1 cellular context compared by ENCODE assay signal in the genomic region with DNA sequence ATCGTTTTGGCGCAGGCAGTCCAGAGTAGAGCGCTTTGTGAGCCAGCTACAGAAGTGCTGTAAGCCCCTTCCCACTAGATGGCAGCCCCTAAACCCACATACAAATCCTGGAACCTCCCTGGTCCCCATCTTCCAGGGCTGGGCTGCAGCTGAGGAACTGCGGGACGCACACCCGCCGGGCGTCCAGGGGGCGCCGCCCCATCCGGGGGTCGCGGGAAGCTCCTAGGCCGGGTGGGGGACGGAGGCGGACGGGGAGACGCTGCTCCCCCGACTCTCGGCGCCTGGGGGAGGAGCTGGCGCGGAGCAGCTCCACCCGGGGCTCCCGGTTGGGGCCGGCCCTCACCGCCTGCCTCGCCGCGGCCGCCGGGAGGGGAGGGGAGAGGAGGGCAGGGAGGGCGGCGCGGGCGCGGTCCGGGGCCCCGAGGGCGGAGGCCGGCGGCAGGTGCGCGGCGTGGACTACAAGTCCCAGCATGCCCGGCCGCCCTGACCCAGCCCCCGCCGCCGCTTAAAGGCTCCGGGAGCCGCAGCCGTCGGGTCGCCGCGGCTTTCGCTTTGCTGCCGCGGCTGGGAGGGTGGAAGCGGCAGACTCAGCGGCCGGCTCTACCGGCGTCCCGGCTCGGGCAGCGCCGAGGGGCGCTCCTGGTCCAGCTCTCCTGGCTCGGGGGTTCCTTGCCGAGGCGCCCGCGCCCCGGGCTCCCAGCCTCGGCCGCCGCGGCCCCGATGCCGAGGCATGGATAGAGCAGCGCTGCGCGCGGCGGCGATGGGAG.
A peak's percentile ranks its signal among the peaks of the same experiment; 100 is the strongest.
TF ChIP-seq lines count a peak whose summit lies in the region.

A gene (plus strand): TSS at position 535 of the 767 bp plus-strand sequence. CDS start 196 bp downstream, at position 731.

TF ChIP-seq in HepG2, 621 proteins besides CTCF, POLR2A, EP300 and RAD21 (continued from another document and continues in another):
- TF ChIP-seq, protein P1, sequence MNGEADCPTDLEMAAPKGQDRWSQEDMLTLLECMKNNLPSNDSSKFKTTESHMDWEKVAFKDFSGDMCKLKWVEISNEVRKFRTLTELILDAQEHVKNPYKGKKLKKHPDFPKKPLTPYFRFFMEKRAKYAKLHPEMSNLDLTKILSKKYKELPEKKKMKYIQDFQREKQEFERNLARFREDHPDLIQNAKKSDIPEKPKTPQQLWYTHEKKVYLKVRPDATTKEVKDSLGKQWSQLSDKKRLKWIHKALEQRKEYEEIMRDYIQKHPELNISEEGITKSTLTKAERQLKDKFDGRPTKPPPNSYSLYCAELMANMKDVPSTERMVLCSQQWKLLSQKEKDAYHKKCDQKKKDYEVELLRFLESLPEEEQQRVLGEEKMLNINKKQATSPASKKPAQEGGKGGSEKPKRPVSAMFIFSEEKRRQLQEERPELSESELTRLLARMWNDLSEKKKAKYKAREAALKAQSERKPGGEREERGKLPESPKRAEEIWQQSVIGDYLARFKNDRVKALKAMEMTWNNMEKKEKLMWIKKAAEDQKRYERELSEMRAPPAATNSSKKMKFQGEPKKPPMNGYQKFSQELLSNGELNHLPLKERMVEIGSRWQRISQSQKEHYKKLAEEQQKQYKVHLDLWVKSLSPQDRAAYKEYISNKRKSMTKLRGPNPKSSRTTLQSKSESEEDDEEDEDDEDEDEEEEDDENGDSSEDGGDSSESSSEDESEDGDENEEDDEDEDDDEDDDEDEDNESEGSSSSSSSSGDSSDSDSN (CRISPR knock-in tag; IDR thresholded peaks at IDR 0.05) = no peak; the same call in 1 of the 2 replicates
- TF ChIP-seq ONECUT2 (CRISPR knock-in tag; IDR thresholded peaks at IDR 0.05) = no peak
- peak; percentile 98 for TF ChIP-seq ZNF777 (CRISPR knock-in tag; IDR thresholded peaks at IDR 0.05)
- TF ChIP-seq ARNTL (CRISPR knock-in tag; IDR thresholded peaks at IDR 0.05) = no peak
- no peak for TF ChIP-seq SSRP1 (CRISPR knock-in tag; IDR thresholded peaks at IDR 0.05)
- TF ChIP-seq, protein P2, sequence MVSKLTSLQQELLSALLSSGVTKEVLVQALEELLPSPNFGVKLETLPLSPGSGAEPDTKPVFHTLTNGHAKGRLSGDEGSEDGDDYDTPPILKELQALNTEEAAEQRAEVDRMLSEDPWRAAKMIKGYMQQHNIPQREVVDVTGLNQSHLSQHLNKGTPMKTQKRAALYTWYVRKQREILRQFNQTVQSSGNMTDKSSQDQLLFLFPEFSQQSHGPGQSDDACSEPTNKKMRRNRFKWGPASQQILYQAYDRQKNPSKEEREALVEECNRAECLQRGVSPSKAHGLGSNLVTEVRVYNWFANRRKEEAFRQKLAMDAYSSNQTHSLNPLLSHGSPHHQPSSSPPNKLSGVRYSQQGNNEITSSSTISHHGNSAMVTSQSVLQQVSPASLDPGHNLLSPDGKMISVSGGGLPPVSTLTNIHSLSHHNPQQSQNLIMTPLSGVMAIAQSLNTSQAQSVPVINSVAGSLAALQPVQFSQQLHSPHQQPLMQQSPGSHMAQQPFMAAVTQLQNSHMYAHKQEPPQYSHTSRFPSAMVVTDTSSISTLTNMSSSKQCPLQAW (CRISPR knock-in tag; IDR thresholded peaks at IDR 0.05) = no peak
- TF ChIP-seq NONO (IDR thresholded peaks at IDR 0.05) = no peak
- TF ChIP-seq NONO (CRISPR knock-in tag; conservative IDR thresholded peaks at IDR 0.05) = 0 out of 2 replicates have a peak, but pooled peaks have one; percentile 7
- no peak for TF ChIP-seq ZNF282 (IDR thresholded peaks at IDR 0.05; ENCODE audit: partially characterized antibody)
- TF ChIP-seq SOX6 (IDR thresholded peaks at IDR 0.05) = no peak
- peak; percentile 11; the same call in 1 of the 2 replicates for TF ChIP-seq SOX6 (CRISPR knock-in tag; IDR thresholded peaks at IDR 0.05)
- TF ChIP-seq, protein P3, sequence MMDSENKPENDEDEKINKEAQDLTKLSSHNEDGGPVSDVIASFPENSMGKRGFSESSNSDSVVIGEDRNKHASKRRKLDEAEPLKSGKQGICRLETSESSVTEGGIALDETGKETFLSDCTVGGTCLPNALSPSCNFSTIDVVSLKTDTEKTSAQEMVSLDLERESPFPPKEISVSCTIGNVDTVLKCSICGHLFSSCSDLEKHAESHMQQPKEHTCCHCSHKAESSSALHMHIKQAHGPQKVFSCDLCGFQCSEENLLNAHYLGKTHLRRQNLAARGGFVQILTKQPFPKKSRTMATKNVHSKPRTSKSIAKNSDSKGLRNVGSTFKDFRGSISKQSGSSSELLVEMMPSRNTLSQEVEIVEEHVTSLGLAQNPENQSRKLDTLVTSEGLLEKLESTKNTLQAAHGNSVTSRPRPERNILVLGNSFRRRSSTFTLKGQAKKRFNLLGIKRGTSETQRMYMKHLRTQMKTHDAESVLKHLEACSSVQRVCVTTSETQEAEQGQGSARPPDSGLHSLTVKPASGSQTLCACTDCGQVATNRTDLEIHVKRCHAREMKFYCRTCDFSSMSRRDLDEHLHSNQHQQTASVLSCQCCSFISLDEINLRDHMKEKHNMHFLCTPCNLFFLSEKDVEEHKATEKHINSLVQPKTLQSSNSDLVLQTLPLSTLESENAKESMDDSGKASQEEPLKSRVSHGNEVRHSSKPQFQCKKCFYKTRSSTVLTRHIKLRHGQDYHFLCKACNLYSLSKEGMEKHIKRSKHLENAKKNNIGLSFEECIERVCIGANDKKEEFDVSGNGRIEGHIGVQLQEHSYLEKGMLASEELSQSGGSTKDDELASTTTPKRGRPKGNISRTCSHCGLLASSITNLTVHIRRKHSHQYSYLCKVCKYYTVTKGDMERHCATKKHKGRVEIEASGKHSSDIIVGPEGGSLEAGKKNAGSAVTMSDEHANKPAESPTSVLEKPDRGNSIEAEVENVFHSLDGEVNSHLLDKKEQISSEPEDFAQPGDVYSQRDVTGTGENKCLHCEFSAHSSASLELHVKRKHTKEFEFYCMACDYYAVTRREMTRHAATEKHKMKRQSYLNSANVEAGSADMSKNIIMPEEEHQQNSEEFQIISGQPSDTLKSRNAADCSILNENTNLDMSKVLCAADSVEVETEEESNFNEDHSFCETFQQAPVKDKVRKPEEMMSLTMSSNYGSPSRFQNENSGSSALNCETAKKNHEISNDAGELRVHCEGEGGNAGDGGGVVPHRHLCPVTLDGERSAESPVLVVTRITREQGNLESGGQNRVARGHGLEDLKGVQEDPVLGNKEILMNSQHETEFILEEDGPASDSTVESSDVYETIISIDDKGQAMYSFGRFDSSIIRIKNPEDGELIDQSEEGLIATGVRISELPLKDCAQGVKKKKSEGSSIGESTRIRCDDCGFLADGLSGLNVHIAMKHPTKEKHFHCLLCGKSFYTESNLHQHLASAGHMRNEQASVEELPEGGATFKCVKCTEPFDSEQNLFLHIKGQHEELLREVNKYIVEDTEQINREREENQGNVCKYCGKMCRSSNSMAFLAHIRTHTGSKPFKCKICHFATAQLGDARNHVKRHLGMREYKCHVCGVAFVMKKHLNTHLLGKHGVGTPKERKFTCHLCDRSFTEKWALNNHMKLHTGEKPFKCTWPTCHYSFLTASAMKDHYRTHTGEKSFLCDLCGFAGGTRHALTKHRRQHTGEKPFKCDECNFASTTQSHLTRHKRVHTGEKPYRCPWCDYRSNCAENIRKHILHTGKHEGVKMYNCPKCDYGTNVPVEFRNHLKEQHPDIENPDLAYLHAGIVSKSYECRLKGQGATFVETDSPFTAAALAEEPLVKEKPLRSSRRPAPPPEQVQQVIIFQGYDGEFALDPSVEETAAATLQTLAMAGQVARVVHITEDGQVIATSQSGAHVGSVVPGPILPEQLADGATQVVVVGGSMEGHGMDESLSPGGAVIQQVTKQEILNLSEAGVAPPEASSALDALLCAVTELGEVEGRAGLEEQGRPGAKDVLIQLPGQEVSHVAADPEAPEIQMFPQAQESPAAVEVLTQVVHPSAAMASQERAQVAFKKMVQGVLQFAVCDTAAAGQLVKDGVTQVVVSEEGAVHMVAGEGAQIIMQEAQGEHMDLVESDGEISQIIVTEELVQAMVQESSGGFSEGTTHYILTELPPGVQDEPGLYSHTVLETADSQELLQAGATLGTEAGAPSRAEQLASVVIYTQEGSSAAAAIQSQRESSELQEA (CRISPR knock-in tag; IDR thresholded peaks at IDR 0.05; ENCODE audit: not compliant biosample characterization) = no peak
- TF ChIP-seq, protein P4, sequence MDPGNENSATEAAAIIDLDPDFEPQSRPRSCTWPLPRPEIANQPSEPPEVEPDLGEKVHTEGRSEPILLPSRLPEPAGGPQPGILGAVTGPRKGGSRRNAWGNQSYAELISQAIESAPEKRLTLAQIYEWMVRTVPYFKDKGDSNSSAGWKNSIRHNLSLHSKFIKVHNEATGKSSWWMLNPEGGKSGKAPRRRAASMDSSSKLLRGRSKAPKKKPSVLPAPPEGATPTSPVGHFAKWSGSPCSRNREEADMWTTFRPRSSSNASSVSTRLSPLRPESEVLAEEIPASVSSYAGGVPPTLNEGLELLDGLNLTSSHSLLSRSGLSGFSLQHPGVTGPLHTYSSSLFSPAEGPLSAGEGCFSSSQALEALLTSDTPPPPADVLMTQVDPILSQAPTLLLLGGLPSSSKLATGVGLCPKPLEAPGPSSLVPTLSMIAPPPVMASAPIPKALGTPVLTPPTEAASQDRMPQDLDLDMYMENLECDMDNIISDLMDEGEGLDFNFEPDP (CRISPR knock-in tag; conservative IDR thresholded peaks at IDR 0.05) = no peak
- TF ChIP-seq, protein P5, sequence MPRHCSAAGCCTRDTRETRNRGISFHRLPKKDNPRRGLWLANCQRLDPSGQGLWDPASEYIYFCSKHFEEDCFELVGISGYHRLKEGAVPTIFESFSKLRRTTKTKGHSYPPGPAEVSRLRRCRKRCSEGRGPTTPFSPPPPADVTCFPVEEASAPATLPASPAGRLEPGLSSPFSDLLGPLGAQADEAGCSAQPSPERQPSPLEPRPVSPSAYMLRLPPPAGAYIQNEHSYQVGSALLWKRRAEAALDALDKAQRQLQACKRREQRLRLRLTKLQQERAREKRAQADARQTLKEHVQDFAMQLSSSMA (CRISPR knock-in tag; IDR thresholded peaks at IDR 0.05) = no peak
- no peak for TF ChIP-seq ZMYM3 (CRISPR knock-in tag; IDR thresholded peaks at IDR 0.05)
- TF ChIP-seq AGO1 (IDR thresholded peaks at IDR 0.05; ENCODE audit: low read depth, low read length, poor library complexity, severe bottlenecking) = no peak
- TF ChIP-seq ZNF530 (CRISPR knock-in tag; IDR thresholded peaks at IDR 0.05; ENCODE audit: low read depth) = no peak
- TF ChIP-seq, protein P6, sequence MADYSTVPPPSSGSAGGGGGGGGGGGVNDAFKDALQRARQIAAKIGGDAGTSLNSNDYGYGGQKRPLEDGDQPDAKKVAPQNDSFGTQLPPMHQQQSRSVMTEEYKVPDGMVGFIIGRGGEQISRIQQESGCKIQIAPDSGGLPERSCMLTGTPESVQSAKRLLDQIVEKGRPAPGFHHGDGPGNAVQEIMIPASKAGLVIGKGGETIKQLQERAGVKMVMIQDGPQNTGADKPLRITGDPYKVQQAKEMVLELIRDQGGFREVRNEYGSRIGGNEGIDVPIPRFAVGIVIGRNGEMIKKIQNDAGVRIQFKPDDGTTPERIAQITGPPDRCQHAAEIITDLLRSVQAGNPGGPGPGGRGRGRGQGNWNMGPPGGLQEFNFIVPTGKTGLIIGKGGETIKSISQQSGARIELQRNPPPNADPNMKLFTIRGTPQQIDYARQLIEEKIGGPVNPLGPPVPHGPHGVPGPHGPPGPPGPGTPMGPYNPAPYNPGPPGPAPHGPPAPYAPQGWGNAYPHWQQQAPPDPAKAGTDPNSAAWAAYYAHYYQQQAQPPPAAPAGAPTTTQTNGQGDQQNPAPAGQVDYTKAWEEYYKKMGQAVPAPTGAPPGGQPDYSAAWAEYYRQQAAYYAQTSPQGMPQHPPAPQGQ (CRISPR knock-in tag; IDR thresholded peaks at IDR 0.05; ENCODE audit: borderline replicate concordance) = no peak
- no peak for TF ChIP-seq NRL (CRISPR knock-in tag; IDR thresholded peaks at IDR 0.05; ENCODE audit: borderline replicate concordance)
- TF ChIP-seq SNAPC2 (CRISPR knock-in tag; IDR thresholded peaks at IDR 0.05) = no peak
- TF ChIP-seq GTF3A (CRISPR knock-in tag; conservative IDR thresholded peaks at IDR 0.05) = 0 out of 2 replicates have a peak, but pooled peaks have one; percentile 23
- peak; percentile 97 for TF ChIP-seq ZSCAN25 (CRISPR knock-in tag; IDR thresholded peaks at IDR 0.05)
- no peak for TF ChIP-seq ZNF496 (CRISPR knock-in tag; IDR thresholded peaks at IDR 0.05; ENCODE audit: insufficient replicate concordance)
- no peak for TF ChIP-seq ZNF616 (CRISPR knock-in tag; IDR thresholded peaks at IDR 0.05; ENCODE audit: low read depth)
- TF ChIP-seq ZNF776 (CRISPR knock-in tag; IDR thresholded peaks at IDR 0.05) = no peak
- no peak for TF ChIP-seq MTF2 (CRISPR knock-in tag; IDR thresholded peaks at IDR 0.05; ENCODE audit: borderline replicate concordance)
- TF ChIP-seq, protein P7, sequence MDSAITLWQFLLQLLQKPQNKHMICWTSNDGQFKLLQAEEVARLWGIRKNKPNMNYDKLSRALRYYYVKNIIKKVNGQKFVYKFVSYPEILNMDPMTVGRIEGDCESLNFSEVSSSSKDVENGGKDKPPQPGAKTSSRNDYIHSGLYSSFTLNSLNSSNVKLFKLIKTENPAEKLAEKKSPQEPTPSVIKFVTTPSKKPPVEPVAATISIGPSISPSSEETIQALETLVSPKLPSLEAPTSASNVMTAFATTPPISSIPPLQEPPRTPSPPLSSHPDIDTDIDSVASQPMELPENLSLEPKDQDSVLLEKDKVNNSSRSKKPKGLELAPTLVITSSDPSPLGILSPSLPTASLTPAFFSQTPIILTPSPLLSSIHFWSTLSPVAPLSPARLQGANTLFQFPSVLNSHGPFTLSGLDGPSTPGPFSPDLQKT (CRISPR knock-in tag; IDR thresholded peaks at IDR 0.05; ENCODE audit: borderline replicate concordance) = no peak
- no peak for TF ChIP-seq TGIF2 (CRISPR knock-in tag; IDR thresholded peaks at IDR 0.05)
- peak; percentile 48 for TF ChIP-seq HDAC1 (CRISPR knock-in tag; IDR thresholded peaks at IDR 0.05)
- TF ChIP-seq, protein P8, sequence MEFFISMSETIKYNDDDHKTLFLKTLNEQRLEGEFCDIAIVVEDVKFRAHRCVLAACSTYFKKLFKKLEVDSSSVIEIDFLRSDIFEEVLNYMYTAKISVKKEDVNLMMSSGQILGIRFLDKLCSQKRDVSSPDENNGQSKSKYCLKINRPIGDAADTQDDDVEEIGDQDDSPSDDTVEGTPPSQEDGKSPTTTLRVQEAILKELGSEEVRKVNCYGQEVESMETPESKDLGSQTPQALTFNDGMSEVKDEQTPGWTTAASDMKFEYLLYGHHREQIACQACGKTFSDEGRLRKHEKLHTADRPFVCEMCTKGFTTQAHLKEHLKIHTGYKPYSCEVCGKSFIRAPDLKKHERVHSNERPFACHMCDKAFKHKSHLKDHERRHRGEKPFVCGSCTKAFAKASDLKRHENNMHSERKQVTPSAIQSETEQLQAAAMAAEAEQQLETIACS (CRISPR knock-in tag; IDR thresholded peaks at IDR 0.05) = no peak
- TF ChIP-seq DPF2 (CRISPR knock-in tag; IDR thresholded peaks at IDR 0.05; ENCODE audit: borderline replicate concordance, low read depth) = no peak
- TF ChIP-seq ZNF317 (CRISPR knock-in tag; IDR thresholded peaks at IDR 0.05) = no peak
- TF ChIP-seq, protein P9, sequence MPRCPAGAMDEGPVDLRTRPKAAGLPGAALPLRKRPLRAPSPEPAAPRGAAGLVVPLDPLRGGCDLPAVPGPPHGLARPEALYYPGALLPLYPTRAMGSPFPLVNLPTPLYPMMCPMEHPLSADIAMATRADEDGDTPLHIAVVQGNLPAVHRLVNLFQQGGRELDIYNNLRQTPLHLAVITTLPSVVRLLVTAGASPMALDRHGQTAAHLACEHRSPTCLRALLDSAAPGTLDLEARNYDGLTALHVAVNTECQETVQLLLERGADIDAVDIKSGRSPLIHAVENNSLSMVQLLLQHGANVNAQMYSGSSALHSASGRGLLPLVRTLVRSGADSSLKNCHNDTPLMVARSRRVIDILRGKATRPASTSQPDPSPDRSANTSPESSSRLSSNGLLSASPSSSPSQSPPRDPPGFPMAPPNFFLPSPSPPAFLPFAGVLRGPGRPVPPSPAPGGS (CRISPR knock-in tag; IDR thresholded peaks at IDR 0.05) = no peak
- TF ChIP-seq ZNF879 (CRISPR knock-in tag; IDR thresholded peaks at IDR 0.05) = no peak
- TF ChIP-seq TCF12 (IDR thresholded peaks at IDR 0.05) = no peak
- 0 out of 2 replicates have a peak, but pooled peaks have one; percentile 39 for TF ChIP-seq TCF12 (CRISPR knock-in tag; IDR thresholded peaks at IDR 0.05)
- no peak for TF ChIP-seq ZNF3 (CRISPR knock-in tag; IDR thresholded peaks at IDR 0.05)
- no peak for TF ChIP-seq ATRX (CRISPR knock-in tag; IDR thresholded peaks at IDR 0.05; ENCODE audit: borderline replicate concordance)
- no peak for TF ChIP-seq KAT7 (CRISPR knock-in tag; IDR thresholded peaks at IDR 0.05; ENCODE audit: borderline replicate concordance)
